Comparison of ENCODE assay signal across 8 cellular contexts in the genomic region with DNA sequence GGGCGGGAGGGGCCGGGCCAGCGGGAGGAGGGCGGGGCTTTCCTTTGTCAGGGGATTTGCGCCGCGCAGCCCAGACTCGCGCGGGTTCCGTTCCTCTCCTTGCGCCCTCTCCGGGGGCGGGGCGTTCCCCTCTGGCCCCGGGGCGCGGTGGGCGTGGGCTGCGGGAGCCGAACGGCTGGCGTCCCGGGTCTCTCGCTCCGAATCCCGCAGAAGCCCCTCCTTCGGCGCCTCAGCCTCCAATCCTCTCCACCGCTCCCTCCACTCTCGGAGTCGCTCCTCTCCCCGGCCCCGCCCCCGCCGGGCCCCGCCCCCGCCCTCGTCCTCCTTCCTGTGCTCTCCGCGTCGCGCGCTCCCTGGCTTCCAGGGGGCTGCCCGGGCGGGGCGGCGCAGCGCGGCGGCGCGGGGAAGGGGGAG.
DNase-seq lines count a peak whose midpoint lies in the region; ATAC-seq and TF ChIP-seq lines count a peak whose summit lies in the region.

No MANE protein-coding gene starts in this region.

- DNase-seq in NCI-H1930 (lab: John Stamatoyannopoulos, UW): peak; percentile 86 to 88
- peak; percentile 80 for DNase-seq in T-helper 9 cell
- DNase-seq in astrocyte of the cerebellum (ENCODE audit: low read depth): peak; percentile 84
- DNase-seq in hippocampal formation (lab: John Stamatoyannopoulos, UW): peak; percentile 94 to 96
- peak; percentile 93 for DNase-seq in retina
- DNase-seq in Kasumi-1 (lab: John Stamatoyannopoulos, UW): no peak

- in situ Hi-C loops in astrocyte of the cerebellum (cut with HindIII; ENCODE audit: low sequenced_read_pairs): no loop called here

- peak; percentile 82 for ATAC-seq in GM18502 (IDR thresholded peaks at IDR 0.05; ENCODE audit: poor library complexity, unreplicated experiment)
- ATAC-seq in HG02970 (IDR thresholded peaks at IDR 0.05; ENCODE audit: low FRiP score, unreplicated experiment): peak; percentile 73

- no peak for TF ChIP-seq CTCF in astrocyte of the cerebellum (IDR thresholded peaks at IDR 0.05; ENCODE audit: low read depth, low read length, missing control alignments)

- H3K4me3 ChIP-seq in astrocyte of the cerebellum (ENCODE audit: low read depth, low read length): peak overlapping the region; percentile 69

Comparison
In these comparisons a context has a peak if more than half of its experiments do, and no peak if none do; other contexts are left out.
1. DNase-seq: peak in NCI-H1930 (2 of 2), T-helper 9 cell (single experiment), astrocyte of the cerebellum (single experiment), hippocampal formation (2 of 2) and retina (single experiment); none in Kasumi-1 (0 of 2).